8 cellular contexts compared by ENCODE assay signal in genomic region chr1:161523817-161524741, GRCh38. TPM values are rescaled to one million over a fixed set of nuclear protein-coding genes. Genes with fewer than 3 reads are reported as not detected.
DNase-seq lines count a peak whose midpoint lies in the region; ATAC-seq and TF ChIP-seq lines count a peak whose summit lies in the region.
"Not testable (repeated sequence)": the region's sequence is repeated elsewhere in the genome, so short reads cannot be mapped to it uniquely, and the experiment has no call there.

Gene HSPA6, plus strand, starts transcription at chr1:161524540. Its CDS starts 119 bp downstream, at chr1:161524659.

- H4K20me1 ChIP-seq in osteoblast (ENCODE audit: insufficient read depth, low read length) = not testable (repeated sequence)

- not testable (repeated sequence) for H3K27me3 ChIP-seq in adrenal gland; osteoblast (ENCODE audit: insufficient read depth, low read length); suprapubic skin

- TF ChIP-seq POLR2A in adrenal gland (IDR thresholded peaks at IDR 0.05) (peak in 1 of 2 donors; percentile 5), suprapubic skin (IDR thresholded peaks at IDR 0.05) (peak in 1 of 2 donors; percentile 26)

- ATAC-seq in HG02759 (IDR thresholded peaks at IDR 0.05; ENCODE audit: unreplicated experiment) (peak; percentile 69), Right ventricle myocardium superior (ENCODE audit: poor library complexity) (peak; percentile 89)

- H3K4me1 ChIP-seq in adrenal gland (replicated peaks in 1 of 2); osteoblast (ENCODE audit: insufficient read depth, low read length); suprapubic skin: not testable (repeated sequence)

- H3K36me3 ChIP-seq in adrenal gland (replicated peaks in 1 of 2); osteoblast (ENCODE audit: insufficient read depth, low read length); suprapubic skin: not testable (repeated sequence)

- not testable (repeated sequence) for TF ChIP-seq CTCF in adrenal gland (IDR thresholded peaks at IDR 0.05); osteoblast (IDR thresholded peaks at IDR 0.05; ENCODE audit: extremely low read depth, low read depth, low read length); suprapubic skin (IDR thresholded peaks at IDR 0.05)

- H3K27ac ChIP-seq in adrenal gland (peak within 1 kb of the TSS; percentile 46 to 98 (median 82)), osteoblast (ENCODE audit: low read depth, low read length) (peak within 1 kb of the TSS; percentile 76), suprapubic skin (peak within 1 kb of the TSS; percentile 86)

- H3K4me2 ChIP-seq in osteoblast (ENCODE audit: insufficient read depth, low read length) = peak within 1 kb of the TSS; percentile 70

- H3K9me3 ChIP-seq in adrenal gland (replicated peaks in 1 of 3); osteoblast (ENCODE audit: low read depth, low read length); suprapubic skin: not testable (repeated sequence)

- DNase-seq in GM03348 (ENCODE audit: low spot score) = peak; percentile 87
- DNase-seq in NCI-H146 treated with DMSO at 0.1 percent for 48 hours (lab: John Stamatoyannopoulos, UW; ENCODE audit: unreplicated experiment) = peak; percentile 49
- DNase-seq in T-helper 2 cell = peak; percentile 17 to 76 (median 56)
- DNase-seq in adrenal gland = peak; percentile 75 to 87 (median 80)
- peak; percentile 68 for DNase-seq in Right ventricle myocardium superior
- peak; percentile 96 for DNase-seq in osteoblast (ENCODE audit: insufficient read length, low spot score, missing footprints)
- DNase-seq in suprapubic skin (ENCODE audit: low spot score in 2 of 2) = not testable (repeated sequence)

- WGBS in adrenal gland, 4 donors = 1% methylated on average over 33 to 63 of the region's 72 CpGs
- WGBS in suprapubic skin = under 1% methylated on average over 34 of the region's 72 CpGs

- intact Hi-C loops in adrenal gland (cut with DNase I); Right ventricle myocardium superior (cut with DNase I): not testable (repeated sequence)

- not testable (repeated sequence) for TF ChIP-seq EP300 in suprapubic skin (IDR thresholded peaks at IDR 0.05)

- peak within 1 kb of the TSS; percentile 81 for H2AFZ ChIP-seq in osteoblast (ENCODE audit: low read length)

- H3K79me2 ChIP-seq in osteoblast (ENCODE audit: insufficient read depth, low read length) = not testable (repeated sequence)

- peak within 1 kb of the TSS in 3 of 4 donors; percentile 32 to 74 (median 56) for H3K4me3 ChIP-seq in adrenal gland
- H3K4me3 ChIP-seq in osteoblast (ENCODE audit: insufficient read depth, low read length) = peak within 1 kb of the TSS; percentile 77
- peak within 1 kb of the TSS; percentile 72 for H3K4me3 ChIP-seq in suprapubic skin

RNA-seq across cellular contexts. Expression of gene HSPA6, which starts in this region (rescaled TPM):
- total RNA-seq in adrenal gland = 1 to 10 TPM; 2.2 to 8.0 (median 3.7) TPM
- 10 to 100 TPM in 1 of 3 donors, 1 to 10 TPM in 1, under 1 TPM in 1; 0.92 to 12.8 (median 4.7) TPM for polyA plus RNA-seq in adrenal gland
- total RNA-seq in Right ventricle myocardium superior = 1.3 TPM
- 0.36 and 0.88 TPM in 2 replicates for total RNA-seq in osteoblast
- 1 to 10 TPM; 3.6 to 8.1 (median 5.3) TPM for total RNA-seq in suprapubic skin

Comparison
In these comparisons a context has a peak if more than half of its experiments do, and no peak if none do; other contexts are left out.
1. Peak in DNase-seq, H3K4me3 ChIP-seq, H3K27ac ChIP-seq and H3K4me2 ChIP-seq in osteoblast; RNA of the gene not detected or under 1 TPM.